In genomic region chr4:75907956-75908355, GRCh38 we compare ENCODE assay signal across 1 cellular context.
A peak's percentile ranks its signal among the peaks of the same experiment; 100 is the strongest.
TF ChIP-seq lines count a peak whose summit lies in the region.

No MANE protein-coding gene starts in this region.

TF ChIP-seq in HepG2, 621 proteins besides CTCF, POLR2A, EP300 and RAD21:
- no peak for TF ChIP-seq RAD51 (IDR thresholded peaks at IDR 0.05; ENCODE audit: borderline replicate concordance)
- peak; percentile 75 for TF ChIP-seq ZNF121 (CRISPR knock-in tag; IDR thresholded peaks at IDR 0.05)
